9 cellular contexts compared by ENCODE assay signal in the genomic region with DNA sequence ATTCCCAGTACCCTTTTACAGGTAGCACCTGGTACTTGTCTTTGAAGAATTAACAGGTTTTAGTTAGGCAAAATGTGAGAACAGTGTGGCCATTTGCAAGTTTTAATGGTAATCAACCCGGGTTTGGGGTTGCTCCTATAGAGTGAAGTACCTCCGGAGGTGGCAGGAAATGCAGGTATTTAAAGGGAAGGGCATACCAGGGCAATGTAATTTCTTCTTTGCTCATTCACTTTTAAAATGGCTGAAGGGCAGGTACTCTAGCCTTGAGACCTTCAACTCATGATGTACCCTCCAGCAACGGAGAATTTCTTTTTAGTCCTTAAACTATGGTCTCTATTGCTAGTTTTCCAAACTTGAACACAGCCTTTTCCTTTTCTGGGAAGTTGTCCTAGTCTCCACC. TPM values are rescaled to one million over a fixed set of nuclear protein-coding genes. Genes with fewer than 3 reads are reported as not detected.
DNase-seq lines count a peak whose midpoint lies in the region; ATAC-seq, FAIRE-seq and TF ChIP-seq lines count a peak whose summit lies in the region.
"Had no signal": no experiment of that assay in that cellular context is flagged by ENCODE, and none has a peak within 500 bp of the region (broad histone marks: within the 10 kb centered on the region; RNA-seq: fewer than 3 reads in every experiment).

No MANE protein-coding gene starts in this region.

- 41% methylated on average over 3 of the region's 3 CpGs for WGBS in A549 (ENCODE audit: missing lambda C conversion rate)
- 80% methylated on average over 1 of the region's 3 CpGs; no CpG with 5 or more reads in 1 of the 2 experiments for WGBS in IMR-90 (ENCODE audit: extremely low coverage in 2 of 2, insufficient read length in 1 of 2), 2 experiments

- H3K9me3 Mint-ChIP-seq in mesothelial cell of epicardium: no peaks in the 10 kb centered on the region

- dilution Hi-C loops in IMR-90 (cut with HindIII; ENCODE audit: low sequenced_read_pairs, unreplicated experiment): no loop called here

- H3K4me1 ChIP-seq in A549: peaks cover 45% of the 10 kb centered on the region
- peaks cover 5% of the 10 kb centered on the region for H3K4me1 ChIP-seq in IMR-90 (ENCODE audit: control insufficient read depth, insufficient read depth, low read length)
- H3K4me1 ChIP-seq in breast epithelium: peaks cover 0 to 10% of the 10 kb centered on the region in 2 donors

- peaks cover 15 to 34% of the 10 kb centered on the region in 2 experiments for H3K79me1 ChIP-seq in IMR-90 (ENCODE audit: low read depth in 1 of 2, low read length in 2 of 2)

- H3K9me1 ChIP-seq in IMR-90 (ENCODE audit: insufficient read depth, low read length): peaks cover 11% of the 10 kb centered on the region

- H2BK20ac ChIP-seq in IMR-90 (ENCODE audit: low read depth, low read length): no peak overlapping the region

- H2BK120ac ChIP-seq in IMR-90 (ENCODE audit: low read depth, low read length): no peak overlapping the region

- CTCF ChIA-PET in A549 (lab: Yijun Ruan, JAX): interaction anchor here (1.7 kb wide), 1 partner anchor 13 kb away, joined by 4 read pairs; no protein-coding TSS in a partner anchor
- CTCF ChIA-PET in IMR-90 (lab: Yijun Ruan, JAX): no interaction called here

- H3K23ac ChIP-seq in IMR-90 (ENCODE audit: low read depth, low read length): peak overlapping the region; percentile 100; the same call in 1 of the 2 replicates

- no peak for TF ChIP-seq CTCF in A549 (IDR thresholded peaks at IDR 0.05)
- no peak for TF ChIP-seq CTCF in IMR-90 (conservative IDR thresholded peaks at IDR 0.05; ENCODE audit: low read depth, low read length)
- TF ChIP-seq CTCF in breast epithelium (IDR thresholded peaks at IDR 0.05): no peak
- no peak for TF ChIP-seq CTCF in mesothelial cell of epicardium (IDR thresholded peaks at IDR 0.05; ENCODE audit: unreplicated experiment)

- peak overlapping the region; percentile 98 for H3K4me2 ChIP-seq in A549
- H3K4me2 ChIP-seq in IMR-90 (ENCODE audit: low read depth, low read length): peak overlapping the region; percentile 92

- H2AK5ac ChIP-seq in IMR-90 (ENCODE audit: low read depth, low read length): peak overlapping the region; percentile 85

- TF ChIP-seq EP300 in A549 (IDR thresholded peaks at IDR 0.05): no peak

- no peaks in the 10 kb centered on the region for H3K27me3 Mint-ChIP-seq in mesothelial cell of epicardium (ENCODE audit: low read depth)

- peak overlapping the region; percentile 31 for H2AK9ac ChIP-seq in IMR-90 (replicated peaks; ENCODE audit: low read depth, low read length, poor library complexity)

- no peaks in the 10 kb centered on the region for H3K36me3 ChIP-seq in IMR-90 (ENCODE audit: control insufficient read depth, insufficient read depth, low read length)
- no peaks in the 10 kb centered on the region for H3K36me3 ChIP-seq in breast epithelium

- ATAC-seq in A549 (no peak), IMR-90 (ENCODE audit: low read depth) (no peak)

- peak overlapping the region; percentile 92 for H2BK5ac ChIP-seq in IMR-90 (ENCODE audit: low read depth, low read length, poor library complexity, severe bottlenecking)

- TF ChIP-seq RAD21 in A549 (conservative IDR thresholded peaks at IDR 0.05 in 1 of 2, IDR thresholded peaks at IDR 0.05 in 1 of 2) (no peak), IMR-90 (IDR thresholded peaks at IDR 0.05; ENCODE audit: low read length) (no peak)

- H3K27me3 ChIP-seq in IMR-90 (ENCODE audit: control insufficient read depth, insufficient read depth, low read length) (no peaks in the 10 kb centered on the region), breast epithelium (no peaks in the 10 kb centered on the region)

- H3K27ac Mint-ChIP-seq in mesothelial cell of epicardium: peak overlapping the region; percentile 100

- POLR2A ChIA-PET in A549 (lab: Yijun Ruan, JAX) (interaction anchor here (3.1 kb wide), 1 partner anchor 87 kb away, joined by 39 read pairs; the partner anchor contains the start of gene AFF4), IMR-90 (lab: Charles Lee; ENCODE audit: unreplicated experiment) (no interaction called here)

- no peak for FAIRE-seq in A549 (lab: Jason Lieb, UNC)
- FAIRE-seq: RCC 7860 had no signal

- peak overlapping the region; percentile 91 for H3K9ac ChIP-seq in IMR-90 (ENCODE audit: low read depth, low read length)

- H3K9me3 ChIP-seq in A549 (no peaks in the 10 kb centered on the region), IMR-90 (ENCODE audit: control insufficient read depth, insufficient read depth, low read length) (no peaks in the 10 kb centered on the region), breast epithelium (no peaks in the 10 kb centered on the region)

- peak overlapping the region; percentile 99; the same call in 1 of the 2 replicates for H3K4ac ChIP-seq in IMR-90 (ENCODE audit: low read depth, low read length)

- H3K4me3 Mint-ChIP-seq in mesothelial cell of epicardium: peak overlapping the region; percentile 92

- H3K36me3 Mint-ChIP-seq in mesothelial cell of epicardium: no peaks in the 10 kb centered on the region

- peak overlapping the region; percentile 97; the same call in 1 of the 2 replicates for H3K56ac ChIP-seq in IMR-90 (ENCODE audit: extremely low read depth, insufficient read depth, low read length)

- H4K8ac ChIP-seq in IMR-90 (ENCODE audit: low read depth in 2 of 2, low read length in 2 of 2): peak overlapping the region; percentile 99

- H4K20me1 ChIP-seq in IMR-90 (ENCODE audit: insufficient read depth, low read length): peaks cover 33% of the 10 kb centered on the region

- peaks cover 44% of the 10 kb centered on the region for H3K4me1 Mint-ChIP-seq in mesothelial cell of epicardium

- H3K14ac ChIP-seq in IMR-90 (replicated peaks; ENCODE audit: low read depth, low read length): peak overlapping the region; percentile 99

- 0 out of 2 replicates have a peak overlapping the region, but pooled peaks have one; percentile 80 for H4K5ac ChIP-seq in IMR-90 (ENCODE audit: low read depth, low read length)

- no peak overlapping the region for H2AFZ ChIP-seq in IMR-90 (replicated peaks; ENCODE audit: low read length, poor library complexity)

- H3K27ac ChIP-seq in A549 (peak overlapping the region; percentile 95), IMR-90 (ENCODE audit: insufficient read depth, low read length) (no peak overlapping the region), breast epithelium (peak overlapping the region; percentile 98 to 99)

- H3K4me3 ChIP-seq in A549: peak overlapping the region; percentile 95
- peak overlapping the region; percentile 51; the same call in 1 of the 2 replicates for H3K4me3 ChIP-seq in IMR-90 (ENCODE audit: insufficient read depth, low read depth, low read length)
- H3K4me3 ChIP-seq in breast epithelium: peak overlapping the region in 1 of 3 donors; percentile 97

- no TSS peak for BruUV-seq in IMR-90 (replicated peaks; lab: Mats Ljungman, UMichigan)

- H3K18ac ChIP-seq in IMR-90 (ENCODE audit: low read depth, low read length): no peak overlapping the region

- no peak for DNase-seq in A549 (ENCODE audit: low read depth in 1 of 2, low spot score in 1 of 2)
- DNase-seq in IMR-90: no peak
- no peak for DNase-seq in breast epithelium (ENCODE audit: low spot score in 2 of 2)
- no peak for DNase-seq in mesothelial cell of epicardium (ENCODE audit: low spot score in 2 of 2, unreplicated experiment in 2 of 2)
- no peak for DNase-seq in DMS153 (lab: John Stamatoyannopoulos, UW)
- DNase-seq in NCI-H1417 treated with DMSO at 0.1 percent for 48 hours (lab: John Stamatoyannopoulos, UW): no peak
- no peak for DNase-seq in Ammon's horn (ENCODE audit: low spot score)
- DNase-seq in NCI-H187 treated with DMSO at 0.1 percent for 48 hours (lab: John Stamatoyannopoulos, UW): no peak

- intact Hi-C loops in IMR-90 (cut with micrococcal nuclease) (loop anchor here (2.0 kb wide), 2 partner anchors 24 to 88 kb away; partner anchors contain the start of genes AFF4 and ZCCHC10), breast epithelium (cut with DNase I; ENCODE audit: low total_unique reads) (no loop called here)

- no peak overlapping the region for H2BK15ac ChIP-seq in IMR-90 (ENCODE audit: low read depth, low read length)

- peak overlapping the region; percentile 44; the same call in 1 of the 2 replicates for H4K91ac ChIP-seq in IMR-90 (ENCODE audit: insufficient read depth, low read depth, low read length)

- in situ Hi-C loops in IMR-90 (cut with MboI; ENCODE audit: low sequenced_read_pairs): no loop called here

- TF ChIP-seq POLR2A in A549 (IDR thresholded peaks at IDR 0.05; ENCODE audit: low read length) (no peak), IMR-90 (IDR thresholded peaks at IDR 0.05; ENCODE audit: low read depth, low read length) (no peak), breast epithelium (IDR thresholded peaks at IDR 0.05) (no peak)

TF ChIP-seq in IMR-90, 13 proteins besides CTCF, POLR2A, EP300 and RAD21 (continues in another document):
- TF ChIP-seq CEBPB (IDR thresholded peaks at IDR 0.05; ENCODE audit: low read depth, low read length) (no peak), MAFK (IDR thresholded peaks at IDR 0.05; ENCODE audit: low read depth, low read length) (no peak), MXI1 (IDR thresholded peaks at IDR 0.05; ENCODE audit: borderline replicate concordance, low read depth, low read length) (no peak)

RNA-seq across cellular contexts. Expression of gene HSPA4, which starts 1.3 kb away (rescaled TPM):
- polyA plus RNA-seq in A549 (2011; rRNA removed): 110 and 166 TPM in 2 replicates
- polyA plus RNA-seq in A549 (2012; cell fraction: cytosol; rRNA removed): 20.7 and 23.4 TPM in 2 replicates
- polyA plus RNA-seq in A549 (2012; cell fraction: nucleus; rRNA removed): 15.8 and 18.8 TPM in 2 replicates
- 160 to 168 TPM (median 166 TPM) in 3 replicates for polyA plus RNA-seq in A549 (2017; fragmentation: RNase III; extraction: RNeasy Plus Mini Kit Qiagen cat#74134 plus additional on column Dnase treatment)
- 44.0 and 48.7 TPM in 2 replicates for polyA minus RNA-seq in A549 (2011; rRNA and poly(A)+ RNA removed)
- 120 and 192 TPM in 2 replicates for total RNA-seq in IMR-90 (2012; rRNA removed)
- polyA plus RNA-seq in IMR-90 (2012; rRNA removed): 27.6 and 34.9 TPM in 2 replicates
- 7.5 and 8.0 TPM in 2 replicates for polyA plus RNA-seq in IMR-90 (2012; cell fraction: cytosol; rRNA removed)
- polyA plus RNA-seq in IMR-90 (2012; cell fraction: nucleus; rRNA removed; ENCODE audit: low replicate concordance): 4.5 and 19.8 TPM in 2 replicates
- 10 to 100 TPM; 45.6 to 67.2 (median 55.4) TPM for total RNA-seq in breast epithelium
- 109 to 111 TPM (median 111 TPM) in 3 replicates for total RNA-seq in mesothelial cell of epicardium

RNA-seq across cellular contexts. Expression of gene ZCCHC10, which starts 24.2 kb away (rescaled TPM):
- polyA plus RNA-seq in A549 (2011; rRNA removed) (45.7 and 56.2 TPM in 2 replicates), A549 (2017; fragmentation: RNase III; extraction: RNeasy Plus Mini Kit Qiagen cat#74134 plus additional on column Dnase treatment) (27.1 to 28.3 TPM (median 28.3 TPM) in 3 replicates), IMR-90 (2012; rRNA removed) (20.4 and 31.8 TPM in 2 replicates)
- polyA plus RNA-seq in A549 (2012; cell fraction: cytosol; rRNA removed): 47.2 and 48.7 TPM in 2 replicates
- 11.9 and 19.5 TPM in 2 replicates for polyA plus RNA-seq in A549 (2012; cell fraction: nucleus; rRNA removed)
- polyA minus RNA-seq in A549 (2011; rRNA and poly(A)+ RNA removed): 16.9 and 19.7 TPM in 2 replicates
- total RNA-seq in IMR-90 (2012; rRNA removed) (4.1 and 7.2 TPM in 2 replicates), breast epithelium (10 to 100 TPM; 13.6 to 30.4 (median 21.6) TPM), mesothelial cell of epicardium (18.2 to 19.5 TPM (median 18.7 TPM) in 3 replicates)
- 1.2 and 7.7 TPM in 2 replicates for polyA plus RNA-seq in IMR-90 (2012; cell fraction: cytosol; rRNA removed)
- polyA plus RNA-seq in IMR-90 (2012; cell fraction: nucleus; rRNA removed; ENCODE audit: low replicate concordance): 0.55 and 6.4 TPM in 2 replicates
